10 cellular contexts compared by ENCODE assay signal in the genomic region with DNA sequence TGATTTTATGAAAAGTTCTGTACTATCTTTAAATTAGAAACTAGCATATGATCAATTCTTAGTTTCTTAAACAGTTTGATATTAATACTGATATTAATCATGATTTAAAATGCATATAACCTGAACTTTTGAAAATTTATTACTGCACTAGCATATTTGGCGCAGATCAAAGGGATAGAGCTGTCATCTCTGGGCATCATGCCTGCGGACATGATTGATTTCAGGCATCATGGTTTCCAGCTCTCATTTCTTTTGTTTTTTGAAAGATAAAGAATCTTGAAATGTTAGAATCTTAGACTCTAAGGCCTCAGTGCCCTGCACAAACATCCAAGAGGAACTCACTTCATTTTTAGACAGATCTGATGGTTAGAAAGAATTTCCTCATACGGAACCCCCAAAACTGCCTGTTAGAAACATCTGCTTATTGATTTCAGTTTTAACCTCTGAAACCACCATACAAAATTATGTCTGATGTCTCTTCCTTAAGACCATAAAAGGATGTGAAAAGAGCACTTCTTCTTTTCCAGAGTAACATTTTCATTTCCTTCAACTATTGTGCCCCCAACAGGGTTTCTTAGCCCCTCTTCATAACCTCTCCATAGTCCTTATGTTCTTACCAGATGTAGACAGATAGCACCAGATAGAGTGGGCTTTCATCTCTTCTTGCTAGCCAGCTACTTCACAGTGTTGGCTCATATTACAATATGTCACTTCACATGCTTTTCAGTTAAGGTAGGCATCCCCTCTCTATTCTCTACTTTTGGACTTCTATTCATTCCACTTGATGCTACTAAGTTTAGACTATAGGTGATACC.
DNase-seq lines count a peak whose midpoint lies in the region; ATAC-seq and TF ChIP-seq lines count a peak whose summit lies in the region.
"Had no signal": no experiment of that assay in that cellular context is flagged by ENCODE, and none has a peak within 500 bp of the region (broad histone marks: within the 10 kb centered on the region; RNA-seq: fewer than 3 reads in every experiment).

No MANE protein-coding gene starts in this region.

- POLR2A ChIA-PET in OCI-LY7 (lab: Charles Lee) = interaction anchor here (0.6 to 1.6 kb wide), 6 partner anchors 17 to 1207 kb away, joined by 3 to 6 read pairs (median 3); no protein-coding TSS in a partner anchor

- H4K20me1 ChIP-seq in OCI-LY7 (ENCODE audit: insufficient read depth, low read length) = no peaks in the 10 kb centered on the region

- H3K4me1 ChIP-seq in OCI-LY7 (ENCODE audit: insufficient read depth, low read length, poor library complexity, severe bottlenecking) (peaks cover 9% of the 10 kb centered on the region), prostate gland (replicated peaks) (no peaks in the 10 kb centered on the region)

- H3K9me3 ChIP-seq in OCI-LY7 (ENCODE audit: low read length) (no peaks in the 10 kb centered on the region), prostate gland (no peaks in the 10 kb centered on the region)

- TF ChIP-seq POLR2A in prostate gland (IDR thresholded peaks at IDR 0.05) = no peak

- no peaks in the 10 kb centered on the region for H3K36me3 ChIP-seq in OCI-LY7 (ENCODE audit: insufficient read depth, low read length)
- no peaks in the 10 kb centered on the region for H3K36me3 ChIP-seq in prostate gland

- peak; percentile 44 for DNase-seq in GM13976 (ENCODE audit: low spot score)
- peak; percentile 23 for DNase-seq in OCI-LY7 (ENCODE audit: low spot score)
- DNase-seq in Right ventricle myocardium superior = no peak
- no peak for DNase-seq in T1000 (lab: John Stamatoyannopoulos, UW)
- DNase-seq in prostate gland (ENCODE audit: low spot score) = no peak
- DNase-seq in epidermal melanocyte (ENCODE audit: insufficient read length, low spot score) = no peak
- DNase-seq: naive thymus-derived CD8-positive, alpha-beta T cell; T-helper 1 cell had no signal

- peak overlapping the region; percentile 26; the same call in 1 of the 2 replicates for H3K4me2 ChIP-seq in OCI-LY7 (ENCODE audit: low read length)

- no peaks in the 10 kb centered on the region for H3K9me2 ChIP-seq in OCI-LY7 (ENCODE audit: insufficient read depth, low read length)

- no peak overlapping the region for H3K27ac ChIP-seq in OCI-LY7 (ENCODE audit: low read depth, low read length, poor library complexity, severe bottlenecking)
- H3K27ac ChIP-seq in prostate gland = no peak overlapping the region

- CTCF ChIA-PET in OCI-LY7 (lab: Charles Lee; ENCODE audit: unreplicated experiment) = interaction anchor here (0.7 kb wide), 1 partner anchor 34 kb away, joined by 3 read pairs; no protein-coding TSS in a partner anchor

- H3K4me3 ChIP-seq in OCI-LY7 (ENCODE audit: low read depth, low read length, poor library complexity, severe bottlenecking) = no peak overlapping the region
- H3K4me3 ChIP-seq in prostate gland = no peak overlapping the region

- ATAC-seq in GM21360 (IDR thresholded peaks at IDR 0.05; ENCODE audit: unreplicated experiment) (peak; percentile 86), HG03103 (IDR thresholded peaks at IDR 0.05; ENCODE audit: low read depth, unreplicated experiment) (peak; percentile 94), Right ventricle myocardium superior (ENCODE audit: poor library complexity) (no peak)
- ATAC-seq: naive thymus-derived CD8-positive, alpha-beta T cell had no signal

- BruUV-seq in OCI-LY7 (replicated peaks; lab: Mats Ljungman, UMichigan) = no TSS peak

- no peaks in the 10 kb centered on the region for H3K79me2 ChIP-seq in OCI-LY7 (ENCODE audit: insufficient read depth, low read depth, low read length)

- H2AFZ ChIP-seq in OCI-LY7 (ENCODE audit: low read length) = no peak overlapping the region

- in situ Hi-C loops in GM13976 (cut with MboI; ENCODE audit: low sequenced_read_pairs, unreplicated experiment) = no loop called here

- WGBS in prostate gland = 80% methylated on average over 3 of the region's 3 CpGs

- H3K27me3 ChIP-seq in prostate gland (replicated peaks; ENCODE audit: insufficient read depth) = no peaks in the 10 kb centered on the region

- intact Hi-C loops in OCI-LY7 (cut with micrococcal nuclease; ENCODE audit: unreplicated experiment) (no loop called here), Right ventricle myocardium superior (cut with DNase I) (no loop called here), prostate gland (cut with DNase I) (no loop called here)

- TF ChIP-seq CTCF in GM13976 (IDR thresholded peaks at IDR 0.05; ENCODE audit: borderline replicate concordance, control extremely low read depth, extremely low read depth, insufficient read depth, missing control alignments) (no peak), OCI-LY7 (conservative IDR thresholded peaks at IDR 0.05; ENCODE audit: low read length) (no peak), prostate gland (IDR thresholded peaks at IDR 0.05) (no peak)

Comparison
In these comparisons a context has a peak if more than half of its experiments do, and no peak if none do; other contexts are left out.
1. DNase-seq: peak in GM13976 (single experiment) and OCI-LY7 (single experiment); none in Right ventricle myocardium superior (single experiment), T1000 (single experiment), prostate gland (single experiment) and epidermal melanocyte (single experiment).